Comparison of ENCODE assay signal across 19 cellular contexts in genomic region chr3:152469238-152470025, GRCh38.
"Had no signal": no experiment of that assay in that cellular context is flagged by ENCODE, and none has a peak within 500 bp of the region (broad histone marks: within the 10 kb centered on the region; RNA-seq: fewer than 3 reads in every experiment).

No MANE protein-coding gene starts in this region.

- H3K27me3 ChIP-seq: gastroesophageal sphincter, heart right ventricle, sigmoid colon, spleen, upper lobe of right lung had no signal

- H3K27ac Mint-ChIP-seq: dendritic cell treated with granulocyte-macrophage colony-stimulating factor and Interleukin-4, amounts not matched to agents 40 ng/mL and 50 ng/mL, for 4 days; nephron progenitor cell had no signal

- H3K9me3 ChIP-seq: gastroesophageal sphincter, heart right ventricle, sigmoid colon, SK-N-SH, spleen, thoracic aorta, upper lobe of right lung had no signal

- DNase-seq: activated CD4-positive, alpha-beta T cell treated with anti-CD3 and anti-CD28 coated beads for 1 hour; activated CD4-positive, alpha-beta T cell treated with anti-CD3 and anti-CD28 coated beads, Interleukin-2, amount 50 U/mL, for 48 hours; activated effector memory CD4-positive, alpha-beta T cell treated with Interleukin-2 at 50 U/mL for 16 hours; aorta; cerebellar nuclear complex; effector memory CD4-positive, alpha-beta T cell; heart right ventricle; islet precursor cell; nephron progenitor cell; sigmoid colon; SK-N-SH; spleen; stimulated activated CD4-positive, alpha-beta T cell treated with anti-CD3 and anti-CD28 coated beads, Interleukin-1b, Interleukin-23, amount 100 ng/mL, for 48 hours; T-helper 1 cell; upper lobe of right lung had no signal

- H3K9me3 Mint-ChIP-seq: activated naive CD4-positive, alpha-beta T cell treated with anti-CD3 and anti-CD28 coated beads, Interleukin-2, amount 50 U/mL, for 72 hours; dendritic cell treated with granulocyte-macrophage colony-stimulating factor and Interleukin-4, amounts not matched to agents 40 ng/mL and 50 ng/mL, for 4 days; nephron progenitor cell had no signal

- ATAC-seq: activated naive CD4-positive, alpha-beta T cell treated with anti-CD3 and anti-CD28 coated beads, Interleukin-2, amount 50 U/mL, for 72 hours; gastroesophageal sphincter; heart right ventricle; upper lobe of right lung had no signal

- H3K4me3 Mint-ChIP-seq: dendritic cell treated with granulocyte-macrophage colony-stimulating factor and Interleukin-4, amounts not matched to agents 40 ng/mL and 50 ng/mL, for 4 days; nephron progenitor cell had no signal

- H3K27ac ChIP-seq: gastroesophageal sphincter, heart right ventricle, sigmoid colon, thoracic aorta, upper lobe of right lung had no signal

- H3K4me3 ChIP-seq: gastroesophageal sphincter, heart right ventricle, sigmoid colon, spleen, thoracic aorta, upper lobe of right lung had no signal

- H3K4me1 ChIP-seq: sigmoid colon had no signal

- H3K4me1 Mint-ChIP-seq: nephron progenitor cell had no signal

- H3K4me2 ChIP-seq: SK-N-SH had no signal

- H3K9ac ChIP-seq: SK-N-SH had no signal
